Comparison of ENCODE assay signal across 17 cellular contexts in genomic region chr17:80889231-80889896, GRCh38.
A peak's percentile ranks its signal among the peaks of the same experiment; 100 is the strongest.
DNase-seq lines count a peak whose midpoint lies in the region; ATAC-seq, FAIRE-seq and TF ChIP-seq lines count a peak whose summit lies in the region.
"Had no signal": no experiment of that assay in that cellular context is flagged by ENCODE, and none has a peak within 500 bp of the region (broad histone marks: within the 10 kb centered on the region; RNA-seq: fewer than 3 reads in every experiment).

No MANE protein-coding gene starts in this region.

- intact Hi-C loops in thyroid gland (cut with DNase I) = no loop called here

- TF ChIP-seq CTCF in thyroid gland (IDR thresholded peaks at IDR 0.05) = no peak

- peaks cover 11 to 24% of the 10 kb centered on the region in 2 donors for H3K36me3 ChIP-seq in thyroid gland

- H3K9me3 Mint-ChIP-seq in activated CD8-positive, alpha-beta memory T cell treated with anti-CD3 and anti-CD28 coated beads, Interleukin-2, amount 10 ng/mL, durations not matched to agents 7 days and 5 days (ENCODE audit: low read depth) = no peaks in the 10 kb centered on the region
- H3K9me3 Mint-ChIP-seq in activated T-helper 17 cell treated with anti-CD3 and anti-CD28 coated beads, Interleukin-2, amount 50 U/mL, for 72 hours = no peaks in the 10 kb centered on the region
- H3K9me3 Mint-ChIP-seq in memory B cell = no peaks in the 10 kb centered on the region
- H3K9me3 Mint-ChIP-seq: nephron had no signal

- CTCF ChIA-PET in activated CD8-positive, alpha-beta memory T cell treated with anti-CD3 and anti-CD28 coated beads, Interleukin-2, amount 10 ng/mL, durations not matched to agents 7 days and 5 days (lab: Charles Lee) = interaction anchor here (0.6 to 2.7 kb wide), 9 partner anchors 9 to 100 kb away, joined by 3 to 19 read pairs (median 3); no protein-coding TSS in a partner anchor

- no peaks in the 10 kb centered on the region for H3K9me3 ChIP-seq in thyroid gland
- H3K9me3 ChIP-seq: left lung, tibial artery had no signal

- no peak for TF ChIP-seq POLR2A in GM12892 (IDR thresholded peaks at IDR 0.05; ENCODE audit: low read depth, low read length)
- no peak for TF ChIP-seq POLR2A in thyroid gland (IDR thresholded peaks at IDR 0.05)

- peak overlapping the region; percentile 59 for H3K4me3 Mint-ChIP-seq in activated CD8-positive, alpha-beta memory T cell treated with anti-CD3 and anti-CD28 coated beads, Interleukin-2, amount 10 ng/mL, durations not matched to agents 7 days and 5 days
- H3K4me3 Mint-ChIP-seq in activated T-helper 17 cell treated with anti-CD3 and anti-CD28 coated beads, Interleukin-2, amount 50 U/mL, for 72 hours = peak overlapping the region; percentile 100
- H3K4me3 Mint-ChIP-seq in memory B cell = no peak overlapping the region
- H3K4me3 Mint-ChIP-seq: nephron had no signal

- no peak for ATAC-seq in activated CD8-positive, alpha-beta memory T cell treated with anti-CD3 and anti-CD28 coated beads, Interleukin-2, amount 10 ng/mL, durations not matched to agents 7 days and 5 days
- ATAC-seq in activated T-helper 17 cell treated with anti-CD3 and anti-CD28 coated beads, Interleukin-2, amount 50 U/mL, for 72 hours (replicated peaks) = no peak
- ATAC-seq in memory B cell (ENCODE audit: low read depth) (no peak), HG03175 (IDR thresholded peaks at IDR 0.05; ENCODE audit: unreplicated experiment) (no peak)
- ATAC-seq: GM12878, left lung had no signal

- H3K4me1 Mint-ChIP-seq in activated CD8-positive, alpha-beta memory T cell treated with anti-CD3 and anti-CD28 coated beads, Interleukin-2, amount 10 ng/mL, durations not matched to agents 7 days and 5 days = peaks cover 66% of the 10 kb centered on the region
- peaks cover 16% of the 10 kb centered on the region for H3K4me1 Mint-ChIP-seq in activated T-helper 17 cell treated with anti-CD3 and anti-CD28 coated beads, Interleukin-2, amount 50 U/mL, for 72 hours
- H3K4me1 Mint-ChIP-seq in memory B cell = peaks cover 21% of the 10 kb centered on the region

- H3K36me3 Mint-ChIP-seq in activated CD8-positive, alpha-beta memory T cell treated with anti-CD3 and anti-CD28 coated beads, Interleukin-2, amount 10 ng/mL, durations not matched to agents 7 days and 5 days = peaks cover 68% of the 10 kb centered on the region
- peaks cover 91% of the 10 kb centered on the region for H3K36me3 Mint-ChIP-seq in activated T-helper 17 cell treated with anti-CD3 and anti-CD28 coated beads, Interleukin-2, amount 50 U/mL, for 72 hours (ENCODE audit: low read depth)
- peaks cover 8% of the 10 kb centered on the region for H3K36me3 Mint-ChIP-seq in memory B cell

- H3K27me3 ChIP-seq in thyroid gland = no peaks in the 10 kb centered on the region
- H3K27me3 ChIP-seq: left lung, tibial artery had no signal

- no peak for DNase-seq in activated CD8-positive, alpha-beta memory T cell treated with anti-CD3 and anti-CD28 coated beads, Interleukin-2, amount 10 ng/mL, durations not matched to agents 7 days and 5 days
- no peak for DNase-seq in activated CD8-positive, alpha-beta memory T cell treated with anti-CD3 and anti-CD28 coated beads for 24 hours
- DNase-seq in GM12892 (ENCODE audit: insufficient read length) = no peak
- DNase-seq in memory B cell (ENCODE audit: low spot score in 2 of 2) = no peak
- no peak for DNase-seq in substantia nigra (lab: John Stamatoyannopoulos, UW)
- no peak for DNase-seq in thyroid gland
- DNase-seq: activated CD8-positive, alpha-beta memory T cell treated with anti-CD3 and anti-CD28 coated beads, Interleukin-2, amount 50 U/mL, for 4 hours; COR-L47; Karpas-422; NCI-H1417 treated with DMSO at 0.1 percent for 48 hours; NCI-H345; tibial artery had no signal

- H3K27ac Mint-ChIP-seq in activated CD8-positive, alpha-beta memory T cell treated with anti-CD3 and anti-CD28 coated beads, Interleukin-2, amount 10 ng/mL, durations not matched to agents 7 days and 5 days = peak overlapping the region; percentile 83
- peak overlapping the region; percentile 99 for H3K27ac Mint-ChIP-seq in activated T-helper 17 cell treated with anti-CD3 and anti-CD28 coated beads, Interleukin-2, amount 50 U/mL, for 72 hours
- peak overlapping the region; percentile 85 for H3K27ac Mint-ChIP-seq in memory B cell
- H3K27ac Mint-ChIP-seq: nephron had no signal

- H3K27me3 Mint-ChIP-seq in activated CD8-positive, alpha-beta memory T cell treated with anti-CD3 and anti-CD28 coated beads, Interleukin-2, amount 10 ng/mL, durations not matched to agents 7 days and 5 days = no peaks in the 10 kb centered on the region
- no peaks in the 10 kb centered on the region for H3K27me3 Mint-ChIP-seq in activated T-helper 17 cell treated with anti-CD3 and anti-CD28 coated beads, Interleukin-2, amount 50 U/mL, for 72 hours
- no peaks in the 10 kb centered on the region for H3K27me3 Mint-ChIP-seq in memory B cell

- peak; percentile 21 for FAIRE-seq in GM12892 (lab: Jason Lieb, UNC)
- FAIRE-seq: GM12878 had no signal

- H3K4me3 ChIP-seq in thyroid gland (replicated peaks in 1 of 3) = no peak overlapping the region
- H3K4me3 ChIP-seq: GM12878, left lung, tibial artery had no signal

- H3K27ac ChIP-seq in substantia nigra (ENCODE audit: low read depth, low read length, poor library complexity, severe bottlenecking) (no peak overlapping the region), thyroid gland (no peak overlapping the region)
- H3K27ac ChIP-seq: left lung, tibial artery had no signal

- H3K4me1 ChIP-seq in thyroid gland = no peaks in the 10 kb centered on the region

- 85 to 93% methylated on average over 5 to 9 of the region's 21 CpGs for WGBS in thyroid gland, 2 donors
